In genomic region chr11:3091846-3092602, GRCh38 we compare ENCODE assay signal across 9 cellular contexts. TPM values are rescaled to one million over a fixed set of nuclear protein-coding genes. Genes with fewer than 3 reads are reported as not detected.
DNase-seq lines count a peak whose midpoint lies in the region; TF ChIP-seq lines count a peak whose summit lies in the region.
"Had no signal": no experiment of that assay in that cellular context is flagged by ENCODE, and none has a peak within 500 bp of the region (broad histone marks: within the 10 kb centered on the region; RNA-seq: fewer than 3 reads in every experiment).

No MANE protein-coding gene starts in this region.

- DNase-seq in NCI-H2081 (lab: John Stamatoyannopoulos, UW) (peak; percentile 51 to 54), NCI-H2081 treated with DMSO at 0.1 percent for 48 hours (lab: John Stamatoyannopoulos, UW) (no peak), HPDE6-E6E7 (ENCODE audit: extremely low spot score) (peak; percentile 87), OCI-LY7 (ENCODE audit: low spot score) (peak; percentile 61), fibroblast of lung (ENCODE audit: low read depth in 2 of 2) (peak; percentile 43 to 49), neural crest cell (ENCODE audit: low read depth, low spot score) (peak; percentile 59), superior temporal gyrus (ENCODE audit: extremely low spot score) (peak; percentile 71)
- DNase-seq in activated T-cell treated with anti-CD3 and anti-CD28 coated beads, Interleukin-2, amount 50 U/mL, for 1 hour = peak; percentile 80

- H4K20me1 ChIP-seq in OCI-LY7 (ENCODE audit: insufficient read depth, low read length) (no peaks in the 10 kb centered on the region), fibroblast of lung (ENCODE audit: control insufficient read depth, extremely low read depth, insufficient read depth, low read length) (no peaks in the 10 kb centered on the region)

- H3K4me3 ChIP-seq in OCI-LY7 (ENCODE audit: low read depth, low read length, poor library complexity, severe bottlenecking) (no peak overlapping the region), fibroblast of lung (replicated peaks in 1 of 4; ENCODE audit: control extremely low read depth in 1 of 4, insufficient read depth in 1 of 4, low read depth in 3 of 4, low read length in 4 of 4) (no peak overlapping the region)
- H3K4me3 ChIP-seq: BLaER1 treated with 17β-estradiol and CSF1 and Interleukin-3, amounts not matched to agents 10 nM and 100 nM had no signal

- H3K4me2 ChIP-seq in OCI-LY7 (ENCODE audit: low read length) (no peak overlapping the region), fibroblast of lung (ENCODE audit: extremely low read depth, insufficient read depth, low read length) (no peak overlapping the region)

- POLR2A ChIA-PET in OCI-LY7 (lab: Charles Lee) = no interaction called here

- H3K9me3 ChIP-seq in OCI-LY7 (ENCODE audit: low read length) = no peaks in the 10 kb centered on the region
- no peaks in the 10 kb centered on the region for H3K9me3 ChIP-seq in fibroblast of lung (ENCODE audit: control insufficient read depth, insufficient read depth, low read depth, low read length)
- H3K9me3 ChIP-seq: BLaER1 treated with 17β-estradiol and CSF1 and Interleukin-3, amounts not matched to agents 10 nM and 100 nM had no signal

- no peak overlapping the region for H3K9ac ChIP-seq in fibroblast of lung (ENCODE audit: insufficient read depth, low read length)

- H3K27me3 ChIP-seq in fibroblast of lung (ENCODE audit: control insufficient read depth, insufficient read depth, low read length) = no peaks in the 10 kb centered on the region
- H3K27me3 ChIP-seq: BLaER1 treated with 17β-estradiol and CSF1 and Interleukin-3, amounts not matched to agents 10 nM and 100 nM had no signal

- no peak overlapping the region for H3K27ac ChIP-seq in OCI-LY7 (ENCODE audit: low read depth, low read length, poor library complexity, severe bottlenecking)
- no peak overlapping the region for H3K27ac ChIP-seq in fibroblast of lung (ENCODE audit: insufficient read depth, low read length)
- H3K27ac ChIP-seq: BLaER1 treated with 17β-estradiol and CSF1 and Interleukin-3, amounts not matched to agents 10 nM and 100 nM had no signal

- H3K9me2 ChIP-seq in OCI-LY7 (ENCODE audit: insufficient read depth, low read length) = no peaks in the 10 kb centered on the region

- CTCF ChIA-PET in OCI-LY7 (lab: Charles Lee; ENCODE audit: unreplicated experiment) = no interaction called here

- no peaks in the 10 kb centered on the region for H3K79me2 ChIP-seq in OCI-LY7 (ENCODE audit: insufficient read depth, low read depth, low read length)
- no peaks in the 10 kb centered on the region for H3K79me2 ChIP-seq in fibroblast of lung (ENCODE audit: control insufficient read depth, insufficient read depth, low read length)

- TF ChIP-seq CTCF in OCI-LY7 (conservative IDR thresholded peaks at IDR 0.05; ENCODE audit: low read length) = peak; percentile 89
- peak; percentile 87 to 90 for TF ChIP-seq CTCF in fibroblast of lung (conservative IDR thresholded peaks at IDR 0.05 in 1 of 2, IDR thresholded peaks at IDR 0.05 in 1 of 2; ENCODE audit: low read depth in 1 of 2, low read length in 2 of 2)
- TF ChIP-seq CTCF in neural crest cell (conservative IDR thresholded peaks at IDR 0.05) = peak; percentile 99

- H3K4me1 ChIP-seq in OCI-LY7 (ENCODE audit: insufficient read depth, low read length, poor library complexity, severe bottlenecking) = no peaks in the 10 kb centered on the region
- peaks cover 15% of the 10 kb centered on the region for H3K4me1 ChIP-seq in fibroblast of lung (ENCODE audit: control insufficient read depth, extremely low read depth, insufficient read depth, low read length)

- no peaks in the 10 kb centered on the region for H3K27me3 Mint-ChIP-seq in neural crest cell (ENCODE audit: low read depth)

- H3K9me3 Mint-ChIP-seq in neural crest cell = no peaks in the 10 kb centered on the region

- intact Hi-C loops in OCI-LY7 (cut with micrococcal nuclease; ENCODE audit: unreplicated experiment) = loop anchor here (1.0 to 5.0 kb wide), 3 partner anchors 55 to 560 kb away; no protein-coding TSS in a partner anchor

- H3K4me1 Mint-ChIP-seq in neural crest cell = peaks cover 16% of the 10 kb centered on the region

- no TSS peak for BruUV-seq in OCI-LY7 (replicated peaks; lab: Mats Ljungman, UMichigan)

- no peak overlapping the region for H2AFZ ChIP-seq in OCI-LY7 (ENCODE audit: low read length)
- no peak overlapping the region for H2AFZ ChIP-seq in fibroblast of lung (ENCODE audit: low read length)

- H3K4me3 Mint-ChIP-seq in neural crest cell = no peak overlapping the region

- no peaks in the 10 kb centered on the region for H3K36me3 ChIP-seq in OCI-LY7 (ENCODE audit: insufficient read depth, low read length)
- peaks cover 37% of the 10 kb centered on the region for H3K36me3 ChIP-seq in fibroblast of lung (ENCODE audit: control insufficient read depth, insufficient read depth, low read length)

- H3K36me3 Mint-ChIP-seq in neural crest cell (ENCODE audit: low read depth) = peaks cover 7% of the 10 kb centered on the region

- H3K27ac Mint-ChIP-seq in neural crest cell (ENCODE audit: unreplicated experiment) = peak overlapping the region; percentile 83

RNA-seq across cellular contexts. Expression of gene CARS1, which starts 34.8 kb away (rescaled TPM):
- total RNA-seq in OCI-LY7 (2014; rRNA removed; shearing (Covaris generic)) = 58.3 and 62.4 TPM in 2 replicates
- total RNA-seq in OCI-LY7 (2022) (88.8 and 92.6 TPM in 2 replicates), fibroblast of lung (102 and 149 TPM in 2 replicates), neural crest cell (59.2 and 61.8 TPM in 2 replicates)
- 64.5 and 67.5 TPM in 2 replicates for polyA plus RNA-seq in fibroblast of lung
- 56.4 and 91.9 TPM in 2 replicates for polyA plus RNA-seq in fibroblast of lung (2012)
- polyA minus RNA-seq in fibroblast of lung (ENCODE audit: low replicate concordance) = 27.9 and 30.8 TPM in 2 replicates
